ENCODE assay signal across 26 cellular contexts in the genomic region with DNA sequence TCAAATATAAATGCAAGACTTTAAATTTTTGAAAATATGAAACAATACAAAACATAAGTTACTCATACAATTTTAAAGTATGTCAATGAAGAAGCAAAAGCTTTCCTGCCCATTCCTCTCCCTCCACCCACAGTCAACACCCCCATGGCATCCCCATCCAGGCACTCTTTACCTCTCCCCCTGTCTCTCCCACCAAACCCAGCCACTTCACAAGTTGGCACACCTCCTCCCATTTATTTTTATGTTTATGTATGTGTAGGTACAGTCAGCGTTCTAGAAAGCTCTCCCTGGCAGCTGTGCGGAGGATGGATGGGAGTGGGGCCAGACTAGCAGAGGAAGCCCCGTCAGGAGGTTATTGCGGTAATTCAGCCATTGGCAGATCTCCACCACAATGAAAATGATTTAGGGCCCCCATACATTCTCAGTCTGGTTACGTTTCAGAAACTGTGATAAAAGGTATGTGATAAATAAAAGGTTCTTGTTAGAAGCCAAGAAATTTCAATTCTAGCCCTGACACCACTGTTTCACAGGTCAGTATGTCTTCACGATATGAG. TPM values are rescaled to one million over a fixed set of nuclear protein-coding genes. Genes with fewer than 3 reads are reported as not detected.
DNase-seq lines count a peak whose midpoint lies in the region; ATAC-seq and TF ChIP-seq lines count a peak whose summit lies in the region.
"Had no signal": no experiment of that assay in that cellular context is flagged by ENCODE, and none has a peak within 500 bp of the region (broad histone marks: within the 10 kb centered on the region; RNA-seq: fewer than 3 reads in every experiment).

No MANE protein-coding gene starts in this region.

- no peak for TF ChIP-seq CTCF in fibroblast of villous mesenchyme (IDR thresholded peaks at IDR 0.05; ENCODE audit: insufficient read depth, low read depth, low read length)

- H3K4me3 ChIP-seq in fibroblast of villous mesenchyme (ENCODE audit: low read depth, low read length), result no peak overlapping the region
- H3K4me3 ChIP-seq: A549, BLaER1, gastrocnemius medialis, transverse colon had no signal

- CTCF ChIA-PET in activated CD8-positive, alpha-beta T cell treated with anti-CD3 and anti-CD28 coated beads, Interleukin-2, amount 10 ng/mL, durations not matched to agents 7 days and 5 days (lab: Charles Lee), result interaction anchor here (0.7 to 0.9 kb wide), 3 partner anchors 19 to 106 kb away, joined by 3 read pairs; no protein-coding TSS in a partner anchor

- no peak for ATAC-seq in activated CD8-positive, alpha-beta T cell treated with anti-CD3 and anti-CD28 coated beads, Interleukin-2, amount 10 ng/mL, durations not matched to agents 7 days and 5 days
- no peak for ATAC-seq in stimulated activated effector memory CD8-positive, alpha-beta T cell treated with anti-CD3 and anti-CD28 coated beads, Interleukin-12 subunit alpha, Interleukin-12 subunit beta, amount 100 ng/mL, for 72 hours
- ATAC-seq in left cardiac atrium, result no peak
- ATAC-seq: A549; activated naive CD4-positive, alpha-beta T cell treated with anti-CD3 and anti-CD28 coated beads, Interleukin-2, amount 50 U/mL, for 72 hours; activated T-helper 17 cell treated with anti-CD3 and anti-CD28 coated beads, Interleukin-2, amount 50 U/mL, for 72 hours; gastrocnemius medialis; sciatic nerve had no signal

- no peak overlapping the region for H3K4me3 Mint-ChIP-seq in T-helper 1 cell treated with Interleukin-12 subunit alpha and Interleukin-12 subunit beta and Interleukin-4 antibody, amounts not matched to agents 30 μg/mL and 1 μg/mL, for 36 hours
- H3K4me3 Mint-ChIP-seq in activated CD8-positive, alpha-beta T cell treated with anti-CD3 and anti-CD28 coated beads, Interleukin-2, amount 10 ng/mL, durations not matched to agents 7 days and 5 days, result no peak overlapping the region
- H3K4me3 Mint-ChIP-seq in stimulated activated effector memory CD8-positive, alpha-beta T cell treated with anti-CD3 and anti-CD28 coated beads, Interleukin-12 subunit alpha, Interleukin-12 subunit beta, amount 100 ng/mL, for 72 hours, result no peak overlapping the region
- H3K4me3 Mint-ChIP-seq: activated CD4-positive, alpha-beta T cell treated with anti-CD3 and anti-CD28 coated beads, Interleukin-2, amount 10 ng/mL, durations not matched to agents 24 days and 14 days; activated T-helper 17 cell treated with anti-CD3 and anti-CD28 coated beads, Interleukin-2, amount 50 U/mL, for 72 hours had no signal

- H3K9me3 Mint-ChIP-seq in T-helper 1 cell treated with Interleukin-12 subunit alpha and Interleukin-12 subunit beta and Interleukin-4 antibody, amounts not matched to agents 30 μg/mL and 1 μg/mL, for 36 hours, result no peaks in the 10 kb centered on the region
- no peaks in the 10 kb centered on the region for H3K9me3 Mint-ChIP-seq in activated CD8-positive, alpha-beta T cell treated with anti-CD3 and anti-CD28 coated beads, Interleukin-2, amount 10 ng/mL, durations not matched to agents 7 days and 5 days (ENCODE audit: insufficient read depth)
- no peaks in the 10 kb centered on the region for H3K9me3 Mint-ChIP-seq in stimulated activated effector memory CD8-positive, alpha-beta T cell treated with anti-CD3 and anti-CD28 coated beads, Interleukin-12 subunit alpha, Interleukin-12 subunit beta, amount 100 ng/mL, for 72 hours
- H3K9me3 Mint-ChIP-seq: activated CD4-positive, alpha-beta T cell treated with anti-CD3 and anti-CD28 coated beads, Interleukin-2, amount 10 ng/mL, durations not matched to agents 24 days and 14 days; activated naive CD4-positive, alpha-beta T cell treated with anti-CD3 and anti-CD28 coated beads, Interleukin-2, amount 50 U/mL, for 72 hours; activated T-helper 17 cell treated with anti-CD3 and anti-CD28 coated beads, Interleukin-2, amount 50 U/mL, for 72 hours had no signal

- H3K27ac Mint-ChIP-seq in T-helper 1 cell treated with Interleukin-12 subunit alpha and Interleukin-12 subunit beta and Interleukin-4 antibody, amounts not matched to agents 30 μg/mL and 1 μg/mL, for 36 hours, result peak overlapping the region; percentile 4
- H3K27ac Mint-ChIP-seq in activated CD8-positive, alpha-beta T cell treated with anti-CD3 and anti-CD28 coated beads, Interleukin-2, amount 10 ng/mL, durations not matched to agents 7 days and 5 days, result no peak overlapping the region
- peak overlapping the region; percentile 53 for H3K27ac Mint-ChIP-seq in stimulated activated effector memory CD8-positive, alpha-beta T cell treated with anti-CD3 and anti-CD28 coated beads, Interleukin-12 subunit alpha, Interleukin-12 subunit beta, amount 100 ng/mL, for 72 hours
- H3K27ac Mint-ChIP-seq: activated CD4-positive, alpha-beta T cell treated with anti-CD3 and anti-CD28 coated beads, Interleukin-2, amount 10 ng/mL, durations not matched to agents 24 days and 14 days; activated naive CD4-positive, alpha-beta T cell treated with anti-CD3 and anti-CD28 coated beads, Interleukin-2, amount 50 U/mL, for 72 hours; activated T-helper 17 cell treated with anti-CD3 and anti-CD28 coated beads, Interleukin-2, amount 50 U/mL, for 72 hours had no signal

- peaks cover 18% of the 10 kb centered on the region for H3K27me3 Mint-ChIP-seq in T-helper 1 cell treated with Interleukin-12 subunit alpha and Interleukin-12 subunit beta and Interleukin-4 antibody, amounts not matched to agents 30 μg/mL and 1 μg/mL, for 36 hours (ENCODE audit: low read depth)
- peaks cover 16% of the 10 kb centered on the region for H3K27me3 Mint-ChIP-seq in activated CD8-positive, alpha-beta T cell treated with anti-CD3 and anti-CD28 coated beads, Interleukin-2, amount 10 ng/mL, durations not matched to agents 7 days and 5 days (ENCODE audit: low read depth)

- intact Hi-C loops in left cardiac atrium (cut with DNase I) (no loop called here), cardiac septum (cut with DNase I) (no loop called here)

- H3K36me3 Mint-ChIP-seq in T-helper 1 cell treated with Interleukin-12 subunit alpha and Interleukin-12 subunit beta and Interleukin-4 antibody, amounts not matched to agents 30 μg/mL and 1 μg/mL, for 36 hours (ENCODE audit: low read depth), result no peaks in the 10 kb centered on the region
- no peaks in the 10 kb centered on the region for H3K36me3 Mint-ChIP-seq in activated CD8-positive, alpha-beta T cell treated with anti-CD3 and anti-CD28 coated beads, Interleukin-2, amount 10 ng/mL, durations not matched to agents 7 days and 5 days (ENCODE audit: low read depth)
- H3K36me3 Mint-ChIP-seq in stimulated activated effector memory CD8-positive, alpha-beta T cell treated with anti-CD3 and anti-CD28 coated beads, Interleukin-12 subunit alpha, Interleukin-12 subunit beta, amount 100 ng/mL, for 72 hours, result no peaks in the 10 kb centered on the region
- H3K36me3 Mint-ChIP-seq: activated naive CD4-positive, alpha-beta T cell treated with anti-CD3 and anti-CD28 coated beads, Interleukin-2, amount 50 U/mL, for 72 hours had no signal

- H3K4me1 Mint-ChIP-seq in T-helper 1 cell treated with Interleukin-12 subunit alpha and Interleukin-12 subunit beta and Interleukin-4 antibody, amounts not matched to agents 30 μg/mL and 1 μg/mL, for 36 hours (ENCODE audit: low read depth), result no peaks in the 10 kb centered on the region
- peaks cover 4% of the 10 kb centered on the region for H3K4me1 Mint-ChIP-seq in activated CD8-positive, alpha-beta T cell treated with anti-CD3 and anti-CD28 coated beads, Interleukin-2, amount 10 ng/mL, durations not matched to agents 7 days and 5 days (ENCODE audit: low read depth)
- no peaks in the 10 kb centered on the region for H3K4me1 Mint-ChIP-seq in stimulated activated effector memory CD8-positive, alpha-beta T cell treated with anti-CD3 and anti-CD28 coated beads, Interleukin-12 subunit alpha, Interleukin-12 subunit beta, amount 100 ng/mL, for 72 hours
- H3K4me1 Mint-ChIP-seq: activated CD4-positive, alpha-beta T cell treated with anti-CD3 and anti-CD28 coated beads, Interleukin-2, amount 10 ng/mL, durations not matched to agents 24 days and 14 days; activated T-helper 17 cell treated with anti-CD3 and anti-CD28 coated beads, Interleukin-2, amount 50 U/mL, for 72 hours had no signal

- no peak for DNase-seq in T-helper 1 cell
- peak; percentile 12 for DNase-seq in activated CD8-positive, alpha-beta T cell treated with anti-CD3 and anti-CD28 coated beads, Interleukin-2, amount 10 ng/mL, durations not matched to agents 7 days and 5 days
- DNase-seq in fibroblast of villous mesenchyme (ENCODE audit: low read depth), result peak; percentile 49
- peak in 1 of 2 donors; percentile 20 for DNase-seq in stimulated activated effector memory CD8-positive, alpha-beta T cell treated with anti-CD3 and anti-CD28 coated beads, Interleukin-12 subunit alpha, Interleukin-12 subunit beta, amount 100 ng/mL, for 72 hours (ENCODE audit: low spot score in 2 of 2)
- no peak for DNase-seq in left cardiac atrium
- DNase-seq in cardiac septum (ENCODE audit: low spot score), result no peak
- DNase-seq in stimulated activated CD4-positive, alpha-beta T cell treated with anti-CD3 and anti-CD28 coated beads, Interleukin-2, amount 100 ng/mL, for 48 hours, result no peak
- DNase-seq: DND-41; effector CD4-positive, alpha-beta T cell; gastrocnemius medialis; KBM-7; NCI-H1694 treated with DMSO at 0.1 percent for 48 hours; NCI-H748 treated with DMSO at 0.1 percent for 48 hours; stimulated activated CD4-positive, alpha-beta T cell treated with anti-CD3 and anti-CD28 coated beads, Interleukin-15, amount 100 ng/mL, for 24 hours; transverse colon had no signal

- POLR2A ChIA-PET in activated CD8-positive, alpha-beta T cell treated with anti-CD3 and anti-CD28 coated beads, Interleukin-2, amount 10 ng/mL, durations not matched to agents 7 days and 5 days (lab: Charles Lee), result interaction anchor here (0.5 to 1.1 kb wide), 2 partner anchors 52 to 464 kb away, joined by 3 to 4 read pairs; partner anchors contain the start of gene BTG4

RNA-seq across cellular contexts. Expression of gene BTG4, which starts 51.4 kb away (rescaled TPM):
- total RNA-seq in activated CD8-positive, alpha-beta T cell treated with anti-CD3 and anti-CD28 coated beads, Interleukin-2, amount 10 ng/mL, durations not matched to agents 7 days and 5 days, result not detected
- total RNA-seq in fibroblast of villous mesenchyme (not detected in 2 replicates), left cardiac atrium (not detected), cardiac septum (not detected)
- total RNA-seq: activated CD4-positive, alpha-beta T cell treated with anti-CD3 and anti-CD28 coated beads, Interleukin-2, amount 10 ng/mL, durations not matched to agents 24 days and 14 days; activated T-helper 17 cell treated with anti-CD3 and anti-CD28 coated beads, Interleukin-2, amount 50 U/mL, for 72 hours; cerebellum; gastrocnemius medialis; H1; HT-29; lower leg skin; sciatic nerve; transverse colon had no signal

RNA-seq across cellular contexts. Expression of gene HOATZ, which starts 53.7 kb away (rescaled TPM):
- under 1 TPM in 1 of 2 experiments, not detected in 1; 0.37 TPM for total RNA-seq in activated CD8-positive, alpha-beta T cell treated with anti-CD3 and anti-CD28 coated beads, Interleukin-2, amount 10 ng/mL, durations not matched to agents 7 days and 5 days
- total RNA-seq in fibroblast of villous mesenchyme (not detected in 2 replicates), left cardiac atrium (not detected), cardiac septum (not detected)
- total RNA-seq: activated CD4-positive, alpha-beta T cell treated with anti-CD3 and anti-CD28 coated beads, Interleukin-2, amount 10 ng/mL, durations not matched to agents 24 days and 14 days; activated naive CD4-positive, alpha-beta T cell treated with anti-CD3 and anti-CD28 coated beads, Interleukin-2, amount 50 U/mL, for 72 hours; activated T-helper 17 cell treated with anti-CD3 and anti-CD28 coated beads, Interleukin-2, amount 50 U/mL, for 72 hours; cerebellum; gastrocnemius medialis; H1; HT-29; lower leg skin; sciatic nerve; transverse colon had no signal

Comparison
In these comparisons a context has a peak if more than half of its experiments do, and no peak if none do; other contexts are left out.
1. DNase-seq: peak in activated CD8-positive, alpha-beta T cell treated with anti-CD3 and anti-CD28 coated beads, Interleukin-2, amount 10 ng/mL, durations not matched to agents 7 days and 5 days (single experiment) and fibroblast of villous mesenchyme (single experiment); none in T-helper 1 cell (0 of 5), left cardiac atrium (single experiment), cardiac septum (single experiment) and stimulated activated CD4-positive, alpha-beta T cell treated with anti-CD3 and anti-CD28 coated beads, Interleukin-2, amount 100 ng/mL, for 48 hours (0 of 2).